Comparison of ENCODE assay signal across 1 cellular context in the genomic region with DNA sequence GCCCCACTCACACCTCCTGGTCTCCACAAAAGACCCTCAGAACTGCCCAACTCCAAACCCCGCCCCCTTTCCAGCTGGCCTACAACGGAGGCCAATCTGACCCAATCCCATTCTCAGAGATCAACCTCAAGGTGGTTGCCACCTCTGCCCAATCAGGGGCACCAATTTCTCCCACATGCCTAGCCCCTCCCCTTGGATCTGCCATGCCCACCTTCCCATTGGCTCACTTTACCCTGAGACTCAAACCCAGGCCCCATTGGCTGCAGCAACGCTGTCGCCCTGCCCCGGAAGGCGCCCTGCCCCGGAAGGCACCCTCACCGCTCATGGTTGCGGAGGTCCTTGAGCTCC.
TF ChIP-seq lines count a peak whose summit lies in the region.

No MANE protein-coding gene starts in this region.

TF ChIP-seq in HCT116, 20 proteins besides CTCF, POLR2A, EP300 and RAD21:
- TF ChIP-seq, protein P1, sequence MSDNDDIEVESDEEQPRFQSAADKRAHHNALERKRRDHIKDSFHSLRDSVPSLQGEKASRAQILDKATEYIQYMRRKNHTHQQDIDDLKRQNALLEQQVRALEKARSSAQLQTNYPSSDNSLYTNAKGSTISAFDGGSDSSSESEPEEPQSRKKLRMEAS (IDR thresholded peaks at IDR 0.05), result no peak
- TF ChIP-seq ZFX (IDR thresholded peaks at IDR 0.05) (no peak), EGR1 (IDR thresholded peaks at IDR 0.05; ENCODE audit: low read depth) (no peak), EZH2phosphoT487 (IDR thresholded peaks at IDR 0.05; ENCODE audit: borderline replicate concordance) (no peak), SRF (IDR thresholded peaks at IDR 0.05; ENCODE audit: low read depth) (no peak), SIN3A (IDR thresholded peaks at IDR 0.05; ENCODE audit: low read depth) (no peak), ZNF274 (IDR thresholded peaks at IDR 0.05; ENCODE audit: low read depth, low read length) (no peak), FOSL1 (IDR thresholded peaks at IDR 0.05; ENCODE audit: low read depth) (no peak), JUND (IDR thresholded peaks at IDR 0.05) (no peak), YY1 (IDR thresholded peaks at IDR 0.05; ENCODE audit: extremely low read depth, insufficient replicate concordance, low read depth, low read length) (no peak), EZH2 (IDR thresholded peaks at IDR 0.05) (no peak), SP1 (IDR thresholded peaks at IDR 0.05; ENCODE audit: low read depth) (no peak), CBX3 (IDR thresholded peaks at IDR 0.05; ENCODE audit: low read depth) (no peak), TCF7L2 (IDR thresholded peaks at IDR 0.05; ENCODE audit: borderline replicate concordance, extremely low read depth, insufficient read depth, insufficient read length) (no peak), POLR2AphosphoS5 (IDR thresholded peaks at IDR 0.05; ENCODE audit: low read depth, low read length) (no peak), ELF1 (IDR thresholded peaks at IDR 0.05; ENCODE audit: borderline replicate concordance, low read depth) (no peak)
- TF ChIP-seq, protein P2, sequence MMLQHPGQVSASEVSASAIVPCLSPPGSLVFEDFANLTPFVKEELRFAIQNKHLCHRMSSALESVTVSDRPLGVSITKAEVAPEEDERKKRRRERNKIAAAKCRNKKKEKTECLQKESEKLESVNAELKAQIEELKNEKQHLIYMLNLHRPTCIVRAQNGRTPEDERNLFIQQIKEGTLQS (IDR thresholded peaks at IDR 0.05), result no peak
- TF ChIP-seq, protein P3, sequence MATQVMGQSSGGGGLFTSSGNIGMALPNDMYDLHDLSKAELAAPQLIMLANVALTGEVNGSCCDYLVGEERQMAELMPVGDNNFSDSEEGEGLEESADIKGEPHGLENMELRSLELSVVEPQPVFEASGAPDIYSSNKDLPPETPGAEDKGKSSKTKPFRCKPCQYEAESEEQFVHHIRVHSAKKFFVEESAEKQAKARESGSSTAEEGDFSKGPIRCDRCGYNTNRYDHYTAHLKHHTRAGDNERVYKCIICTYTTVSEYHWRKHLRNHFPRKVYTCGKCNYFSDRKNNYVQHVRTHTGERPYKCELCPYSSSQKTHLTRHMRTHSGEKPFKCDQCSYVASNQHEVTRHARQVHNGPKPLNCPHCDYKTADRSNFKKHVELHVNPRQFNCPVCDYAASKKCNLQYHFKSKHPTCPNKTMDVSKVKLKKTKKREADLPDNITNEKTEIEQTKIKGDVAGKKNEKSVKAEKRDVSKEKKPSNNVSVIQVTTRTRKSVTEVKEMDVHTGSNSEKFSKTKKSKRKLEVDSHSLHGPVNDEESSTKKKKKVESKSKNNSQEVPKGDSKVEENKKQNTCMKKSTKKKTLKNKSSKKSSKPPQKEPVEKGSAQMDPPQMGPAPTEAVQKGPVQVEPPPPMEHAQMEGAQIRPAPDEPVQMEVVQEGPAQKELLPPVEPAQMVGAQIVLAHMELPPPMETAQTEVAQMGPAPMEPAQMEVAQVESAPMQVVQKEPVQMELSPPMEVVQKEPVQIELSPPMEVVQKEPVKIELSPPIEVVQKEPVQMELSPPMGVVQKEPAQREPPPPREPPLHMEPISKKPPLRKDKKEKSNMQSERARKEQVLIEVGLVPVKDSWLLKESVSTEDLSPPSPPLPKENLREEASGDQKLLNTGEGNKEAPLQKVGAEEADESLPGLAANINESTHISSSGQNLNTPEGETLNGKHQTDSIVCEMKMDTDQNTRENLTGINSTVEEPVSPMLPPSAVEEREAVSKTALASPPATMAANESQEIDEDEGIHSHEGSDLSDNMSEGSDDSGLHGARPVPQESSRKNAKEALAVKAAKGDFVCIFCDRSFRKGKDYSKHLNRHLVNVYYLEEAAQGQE (IDR thresholded peaks at IDR 0.05; ENCODE audit: low read depth), result no peak
- TF ChIP-seq, protein P4, sequence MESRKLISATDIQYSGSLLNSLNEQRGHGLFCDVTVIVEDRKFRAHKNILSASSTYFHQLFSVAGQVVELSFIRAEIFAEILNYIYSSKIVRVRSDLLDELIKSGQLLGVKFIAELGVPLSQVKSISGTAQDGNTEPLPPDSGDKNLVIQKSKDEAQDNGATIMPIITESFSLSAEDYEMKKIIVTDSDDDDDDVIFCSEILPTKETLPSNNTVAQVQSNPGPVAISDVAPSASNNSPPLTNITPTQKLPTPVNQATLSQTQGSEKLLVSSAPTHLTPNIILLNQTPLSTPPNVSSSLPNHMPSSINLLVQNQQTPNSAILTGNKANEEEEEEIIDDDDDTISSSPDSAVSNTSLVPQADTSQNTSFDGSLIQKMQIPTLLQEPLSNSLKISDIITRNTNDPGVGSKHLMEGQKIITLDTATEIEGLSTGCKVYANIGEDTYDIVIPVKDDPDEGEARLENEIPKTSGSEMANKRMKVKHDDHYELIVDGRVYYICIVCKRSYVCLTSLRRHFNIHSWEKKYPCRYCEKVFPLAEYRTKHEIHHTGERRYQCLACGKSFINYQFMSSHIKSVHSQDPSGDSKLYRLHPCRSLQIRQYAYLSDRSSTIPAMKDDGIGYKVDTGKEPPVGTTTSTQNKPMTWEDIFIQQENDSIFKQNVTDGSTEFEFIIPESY (IDR thresholded peaks at IDR 0.05; ENCODE audit: extremely low read depth, insufficient replicate concordance, low read length), result no peak
TF ChIP-seq in HCT116: peak in this region for 0.
